Comparison of ENCODE assay signal across 14 cellular contexts in the genomic region with DNA sequence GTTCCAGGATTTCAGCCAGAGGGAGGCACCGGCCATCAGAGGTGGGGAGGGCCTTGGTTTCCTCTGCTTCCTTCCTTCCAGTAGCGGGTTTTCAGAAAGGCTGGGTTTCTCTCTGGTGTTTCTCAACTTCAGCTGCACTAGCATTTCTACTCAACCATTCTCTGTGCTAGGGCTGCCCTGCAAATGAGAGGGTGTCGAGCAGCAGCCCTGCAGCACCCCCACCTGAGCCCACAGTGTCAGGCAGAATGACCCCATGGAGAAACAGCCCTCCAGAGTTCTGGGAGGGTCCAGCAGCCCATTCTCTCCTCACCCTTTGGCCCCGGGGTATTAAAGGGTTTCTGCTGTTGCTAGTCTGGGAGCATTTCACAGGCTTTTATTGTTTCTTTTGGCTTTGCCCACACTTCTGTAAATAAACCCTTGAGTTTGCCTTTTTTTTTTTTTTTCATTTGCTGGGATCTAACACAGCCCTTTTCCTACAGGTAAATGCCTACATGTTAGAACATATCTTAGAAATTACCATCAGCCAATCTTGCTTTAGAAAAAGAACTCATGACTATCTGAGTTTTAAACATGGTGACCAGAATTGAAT.
DNase-seq lines count a peak whose midpoint lies in the region; ATAC-seq and TF ChIP-seq lines count a peak whose summit lies in the region.
"Had no signal": no experiment of that assay in that cellular context is flagged by ENCODE, and none has a peak within 500 bp of the region (broad histone marks: within the 10 kb centered on the region; RNA-seq: fewer than 3 reads in every experiment).

No MANE protein-coding gene starts in this region.

- H3K36me3 Mint-ChIP-seq in natural killer cell (peaks cover 4% of the 10 kb centered on the region), immature natural killer cell (peaks cover 0 to 4% (median 0%) of the 10 kb centered on the region in 3 donors)
- peaks cover 7% of the 10 kb centered on the region for H3K36me3 Mint-ChIP-seq in natural killer cell treated with Interleukin-12 subunit alpha and Interleukin-12 subunit beta and Interleukin-15 and Interleukin-18, amount 100 ng/mL, for 72 hours

- H3K4me1 Mint-ChIP-seq in natural killer cell (peaks cover 6 to 20% of the 10 kb centered on the region in 2 donors), immature natural killer cell (peaks cover 6 to 18% of the 10 kb centered on the region in 2 donors)
- H3K4me1 Mint-ChIP-seq in natural killer cell treated with Interleukin-12 subunit alpha and Interleukin-12 subunit beta and Interleukin-15 and Interleukin-18, amount 100 ng/mL, for 72 hours (ENCODE audit: low read depth in 2 of 2), result peaks cover 14 to 21% of the 10 kb centered on the region in 2 donors
- H3K4me1 Mint-ChIP-seq: B cell had no signal

- no peak for TF ChIP-seq CTCF in natural killer cell (IDR thresholded peaks at IDR 0.05)

- no peak for DNase-seq in natural killer cell
- no peak for DNase-seq in natural killer cell treated with Interleukin-12 subunit alpha and Interleukin-12 subunit beta and Interleukin-15 and Interleukin-18, amount 100 ng/mL, for 72 hours (ENCODE audit: low spot score)
- peak; percentile 7 to 29 (median 23) for DNase-seq in immature natural killer cell
- no peak for DNase-seq in SW 1271 (lab: John Stamatoyannopoulos, UW)
- no peak for DNase-seq in cardiac septum (ENCODE audit: low spot score)
- DNase-seq: AML-193; Caco-2; Calu3; CD4-positive, alpha-beta T cell; CD8-positive, alpha-beta T cell; DMS79 treated with DMSO at 0.1 percent for 48 hours; GF-D8 had no signal

- H3K4me3 Mint-ChIP-seq in natural killer cell (no peak overlapping the region), immature natural killer cell (no peak overlapping the region)
- H3K4me3 Mint-ChIP-seq in natural killer cell treated with Interleukin-12 subunit alpha and Interleukin-12 subunit beta and Interleukin-15 and Interleukin-18, amount 100 ng/mL, for 72 hours, result no peak overlapping the region
- H3K4me3 Mint-ChIP-seq: B cell; CD4-positive, alpha-beta T cell; CD8-positive, alpha-beta T cell had no signal

- H3K27ac Mint-ChIP-seq in natural killer cell (peak overlapping the region in 1 of 2 donors; percentile 45), immature natural killer cell (peak overlapping the region in 4 of 6 donors; percentile 14 to 60 (median 44))
- H3K27ac Mint-ChIP-seq in natural killer cell treated with Interleukin-12 subunit alpha and Interleukin-12 subunit beta and Interleukin-15 and Interleukin-18, amount 100 ng/mL, for 72 hours, result no peak overlapping the region
- H3K27ac Mint-ChIP-seq: B cell; CD4-positive, alpha-beta T cell; CD8-positive, alpha-beta T cell had no signal

- peak; percentile 54 to 73 (median 65) for ATAC-seq in natural killer cell
- ATAC-seq in natural killer cell treated with Interleukin-12 subunit alpha and Interleukin-12 subunit beta and Interleukin-15 and Interleukin-18, amount 100 ng/mL, for 72 hours, result no peak
- ATAC-seq: A549; CD8-positive, alpha-beta T cell had no signal

- intact Hi-C loops in natural killer cell (cut with micrococcal nuclease) (no loop called here), cardiac septum (cut with DNase I) (no loop called here)

- peaks cover under 1 to 12% of the 10 kb centered on the region in 2 donors for H3K27me3 Mint-ChIP-seq in natural killer cell (ENCODE audit: low read depth in 2 of 2)
- peaks cover 0 to 6% of the 10 kb centered on the region in 2 donors for H3K27me3 Mint-ChIP-seq in natural killer cell treated with Interleukin-12 subunit alpha and Interleukin-12 subunit beta and Interleukin-15 and Interleukin-18, amount 100 ng/mL, for 72 hours
- H3K27me3 Mint-ChIP-seq in immature natural killer cell (ENCODE audit: low read depth in 3 of 3), result peaks cover 2 to 6% (median 5%) of the 10 kb centered on the region in 3 donors

- H3K9me3 Mint-ChIP-seq in natural killer cell (peaks cover 0 to 3% of the 10 kb centered on the region in 2 donors), immature natural killer cell (peaks cover 0 to 9% (median 1%) of the 10 kb centered on the region in 6 donors)
- H3K9me3 Mint-ChIP-seq in natural killer cell treated with Interleukin-12 subunit alpha and Interleukin-12 subunit beta and Interleukin-15 and Interleukin-18, amount 100 ng/mL, for 72 hours, result no peaks in the 10 kb centered on the region
- H3K9me3 Mint-ChIP-seq: CD8-positive, alpha-beta T cell had no signal

Comparison
In these comparisons a context has a peak if more than half of its experiments do, and no peak if none do; other contexts are left out.
1. ATAC-seq: peak in natural killer cell (3 of 3); none in natural killer cell treated with Interleukin-12 subunit alpha and Interleukin-12 subunit beta and Interleukin-15 and Interleukin-18, amount 100 ng/mL, for 72 hours (0 of 2).
2. DNase-seq: peak in immature natural killer cell (3 of 3); none in natural killer cell (single experiment), natural killer cell treated with Interleukin-12 subunit alpha and Interleukin-12 subunit beta and Interleukin-15 and Interleukin-18, amount 100 ng/mL, for 72 hours (single experiment), SW 1271 (0 of 2) and cardiac septum (single experiment).
3. H3K27ac Mint-ChIP-seq: peak in immature natural killer cell (4 of 6); none in natural killer cell treated with Interleukin-12 subunit alpha and Interleukin-12 subunit beta and Interleukin-15 and Interleukin-18, amount 100 ng/mL, for 72 hours (0 of 2).